In genomic region chr4:39324897-39325613, GRCh38 we compare ENCODE assay signal across 19 cellular contexts. TPM values are rescaled to one million over a fixed set of nuclear protein-coding genes. Genes with fewer than 3 reads are reported as not detected.
DNase-seq lines count a peak whose midpoint lies in the region; ATAC-seq and TF ChIP-seq lines count a peak whose summit lies in the region.
"Had no signal": no experiment of that assay in that cellular context is flagged by ENCODE, and none has a peak within 500 bp of the region (broad histone marks: within the 10 kb centered on the region; RNA-seq: fewer than 3 reads in every experiment).

No MANE protein-coding gene starts in this region.

- H3K36me3 Mint-ChIP-seq in Caco-2 (ENCODE audit: insufficient read depth, unreplicated experiment) (peaks cover 53% of the 10 kb centered on the region), progenitor cell of endocrine pancreas (ENCODE audit: insufficient read depth) (peaks cover 20% of the 10 kb centered on the region)

- no peaks in the 10 kb centered on the region; the same call in 1 of the 2 replicates for H3K36me3 ChIP-seq in Caco-2 (ENCODE audit: control insufficient read depth, insufficient read depth, low read length)
- H3K36me3 ChIP-seq in RWPE2 (ENCODE audit: low read depth), result peaks cover 70% of the 10 kb centered on the region
- H3K36me3 ChIP-seq: colonic mucosa had no signal

- H3K27ac Mint-ChIP-seq in Caco-2 (ENCODE audit: unreplicated experiment), result peak overlapping the region; percentile 48
- H3K27ac Mint-ChIP-seq in progenitor cell of endocrine pancreas, result peak overlapping the region; percentile 4
- H3K27ac Mint-ChIP-seq: natural killer cell treated with Interleukin-12 subunit alpha and Interleukin-12 subunit beta and Interleukin-15 and Interleukin-18, amount 100 ng/mL, for 72 hours had no signal

- H3K27ac ChIP-seq in RWPE2 (ENCODE audit: poor library complexity, severe bottlenecking), result no peak overlapping the region
- H3K27ac ChIP-seq: colonic mucosa, left ventricle myocardium inferior had no signal

- no peaks in the 10 kb centered on the region for H3K27me3 ChIP-seq in Caco-2 (replicated peaks; ENCODE audit: control insufficient read depth, insufficient read depth, low read length)
- H3K27me3 ChIP-seq in RWPE2 (ENCODE audit: insufficient read depth, poor library complexity, severe bottlenecking), result no peaks in the 10 kb centered on the region
- H3K27me3 ChIP-seq: colonic mucosa, heart left ventricle had no signal

- H3K4me1 Mint-ChIP-seq in Caco-2 (ENCODE audit: low read depth, unreplicated experiment) (peaks cover 26% of the 10 kb centered on the region), progenitor cell of endocrine pancreas (ENCODE audit: low read depth) (peaks cover 11% of the 10 kb centered on the region)

- no peak for TF ChIP-seq CTCF in Caco-2 (IDR thresholded peaks at IDR 0.05; ENCODE audit: insufficient read depth in 1 of 2, low read depth in 1 of 2, low read length in 1 of 2, severe bottlenecking in 1 of 2, unreplicated experiment in 1 of 2)
- no peak for TF ChIP-seq CTCF in RWPE2 (IDR thresholded peaks at IDR 0.05; ENCODE audit: poor library complexity, severe bottlenecking)
- TF ChIP-seq CTCF in fibroblast of mammary gland (conservative IDR thresholded peaks at IDR 0.05; ENCODE audit: control insufficient read depth, insufficient read depth, low read depth, low read length), result no peak
- no peak for TF ChIP-seq CTCF in progenitor cell of endocrine pancreas (IDR thresholded peaks at IDR 0.05; ENCODE audit: unreplicated experiment)

- H3K9me3 Mint-ChIP-seq in Caco-2 (ENCODE audit: unreplicated experiment), result no peaks in the 10 kb centered on the region
- H3K9me3 Mint-ChIP-seq in progenitor cell of endocrine pancreas (ENCODE audit: low read depth), result no peaks in the 10 kb centered on the region
- H3K9me3 Mint-ChIP-seq: CD8-positive, alpha-beta memory T cell; natural killer cell treated with Interleukin-12 subunit alpha and Interleukin-12 subunit beta and Interleukin-15 and Interleukin-18, amount 100 ng/mL, for 72 hours had no signal

- H3K27me3 Mint-ChIP-seq in Caco-2 (ENCODE audit: insufficient read depth, unreplicated experiment), result no peaks in the 10 kb centered on the region
- H3K27me3 Mint-ChIP-seq in progenitor cell of endocrine pancreas, result no peaks in the 10 kb centered on the region
- H3K27me3 Mint-ChIP-seq: CD8-positive, alpha-beta memory T cell; natural killer cell treated with Interleukin-12 subunit alpha and Interleukin-12 subunit beta and Interleukin-15 and Interleukin-18, amount 100 ng/mL, for 72 hours had no signal

- no peak overlapping the region for H3K4me3 ChIP-seq in Caco-2 (ENCODE audit: low read depth, low read length)
- no peak overlapping the region for H3K4me3 ChIP-seq in RWPE2 (ENCODE audit: severe bottlenecking)
- H3K4me3 ChIP-seq in fibroblast of mammary gland (ENCODE audit: control insufficient read depth, low read depth, low read length), result no peak overlapping the region
- H3K4me3 ChIP-seq: colonic mucosa, heart left ventricle, left ventricle myocardium inferior had no signal

- POLR2A ChIA-PET in Caco-2 (lab: Charles Lee), result no interaction called here

- H3K4me3 Mint-ChIP-seq in Caco-2 (ENCODE audit: unreplicated experiment) (no peak overlapping the region), progenitor cell of endocrine pancreas (ENCODE audit: low read depth) (no peak overlapping the region)
- H3K4me3 Mint-ChIP-seq: natural killer cell treated with Interleukin-12 subunit alpha and Interleukin-12 subunit beta and Interleukin-15 and Interleukin-18, amount 100 ng/mL, for 72 hours had no signal

- no TSS peak for BruUV-seq in Caco-2 (replicated peaks; lab: Mats Ljungman, UMichigan)

- CTCF ChIA-PET in Caco-2 (lab: Charles Lee), result no interaction called here

- intact Hi-C loops in Caco-2 (cut with micrococcal nuclease; ENCODE audit: unreplicated experiment), result loop anchor here (2.0 to 5.0 kb wide), 2 partner anchors 28 to 42 kb away; partner anchors contain the start of gene RFC1

- ATAC-seq in RWPE2 (ENCODE audit: low read depth) (peak; percentile 21; the same call in 1 of the 3 replicates), GM21737 (IDR thresholded peaks at IDR 0.05; ENCODE audit: unreplicated experiment) (no peak)
- ATAC-seq: heart left ventricle; natural killer cell treated with Interleukin-12 subunit alpha and Interleukin-12 subunit beta and Interleukin-15 and Interleukin-18, amount 100 ng/mL, for 72 hours had no signal

- H3K9me3 ChIP-seq in Caco-2 (no peaks in the 10 kb centered on the region), RWPE2 (ENCODE audit: severe bottlenecking) (no peaks in the 10 kb centered on the region)
- H3K9me3 ChIP-seq: colonic mucosa, heart left ventricle, left ventricle myocardium inferior had no signal

- H3K4me1 ChIP-seq in Caco-2, result peaks cover 37% of the 10 kb centered on the region
- peaks cover 11% of the 10 kb centered on the region for H3K4me1 ChIP-seq in RWPE2 (ENCODE audit: insufficient read depth, poor library complexity, severe bottlenecking)
- H3K4me1 ChIP-seq: colonic mucosa, heart left ventricle, left ventricle myocardium inferior had no signal

- DNase-seq in Caco-2, result peak in 1 of 2 experiments; percentile 28
- no peak for DNase-seq in RWPE2 (ENCODE audit: low spot score)
- DNase-seq in fibroblast of mammary gland (ENCODE audit: low read depth), result peak; percentile 36
- DNase-seq in progenitor cell of endocrine pancreas (ENCODE audit: low spot score, unreplicated experiment), result no peak
- DNase-seq in SKM-1 (lab: John Stamatoyannopoulos, UW; ENCODE audit: unreplicated experiment), result no peak
- no peak for DNase-seq in Ammon's horn (ENCODE audit: low spot score)
- DNase-seq in activated naive CD4-positive, alpha-beta T cell (lab: John Stamatoyannopoulos, UW), result no peak
- DNase-seq: activated CD4-positive, alpha-beta T cell treated with anti-CD3 and anti-CD28 coated beads for 48 hours; activated effector memory CD4-positive, alpha-beta T cell treated with Interleukin-2 at 50 U/mL for 16 hours; CD8-positive, alpha-beta memory T cell; colonic mucosa; heart left ventricle; left ventricle myocardium inferior; NCI-H1105; NCI-H2081; SIG-M5; T-helper 1 cell had no signal

RNA-seq across cellular contexts. Expression of gene RFC1, which starts 41.1 kb away (rescaled TPM):
- 58.8 and 63.4 TPM in 2 replicates for total RNA-seq in Caco-2 (2022)
- 46.8 and 58.6 TPM in 2 replicates for total RNA-seq in progenitor cell of endocrine pancreas
